In genomic region chr9:120978987-120979386, GRCh38 we compare ENCODE assay signal across 21 cellular contexts. TPM values are rescaled to one million over a fixed set of nuclear protein-coding genes. Genes with fewer than 3 reads are reported as not detected.
DNase-seq lines count a peak whose midpoint lies in the region; TF ChIP-seq lines count a peak whose summit lies in the region.
"Had no signal": no experiment of that assay in that cellular context is flagged by ENCODE, and none has a peak within 500 bp of the region (broad histone marks: within the 10 kb centered on the region; RNA-seq: fewer than 3 reads in every experiment).

No MANE protein-coding gene starts in this region.

- no peak overlapping the region for H3K27ac ChIP-seq in breast epithelium
- H3K27ac ChIP-seq in mammary epithelial cell (ENCODE audit: insufficient read depth, low read depth, low read length) = no peak overlapping the region
- H3K27ac ChIP-seq: GM23248, HL-60, RWPE1 had no signal

- H3K27me3 ChIP-seq in breast epithelium (no peaks in the 10 kb centered on the region), mammary epithelial cell (ENCODE audit: insufficient read depth, low read length) (no peaks in the 10 kb centered on the region)

- POLR2A ChIA-PET in MCF 10A (lab: Yijun Ruan, JAX) = no interaction called here

- no peaks in the 10 kb centered on the region for H3K79me2 ChIP-seq in mammary epithelial cell (ENCODE audit: insufficient read depth, low read length)

- no peaks in the 10 kb centered on the region for H4K20me1 ChIP-seq in mammary epithelial cell (ENCODE audit: insufficient read depth, low read length)

- H3K36me3 Mint-ChIP-seq in MCF 10A (ENCODE audit: insufficient read depth, unreplicated experiment) = no peaks in the 10 kb centered on the region

- DNase-seq in MCF 10A (ENCODE audit: unreplicated experiment) (no peak), breast epithelium (ENCODE audit: low spot score in 2 of 2) (no peak), mammary epithelial cell (peak; percentile 24), kidney tubule cell (ENCODE audit: low spot score) (peak; percentile 4), superior temporal gyrus (ENCODE audit: extremely low spot score) (no peak), SKM-1 treated with dmso at 0.1 percent for 144 hours (lab: John Stamatoyannopoulos, UW; ENCODE audit: unreplicated experiment) (no peak), GOT3 (lab: John Stamatoyannopoulos, UW) (no peak)
- DNase-seq: Calu3; GM23248; HCEC 1CT; NCI-H1092; NCI-H1436 treated with DMSO at 0.1 percent for 48 hours; NCI-H1930; NCI-H446; NCI-H524 treated with DMSO at 0.1 percent for 48 hours; NCI-H82; NK-92 treated with Interleukin-12 subunit alpha and Interleukin-12 subunit beta, amount 100 ng/mL, for 24 hours; SHP77 had no signal

- intact Hi-C loops in MCF 10A (cut with micrococcal nuclease) (no loop called here), breast epithelium (cut with DNase I; ENCODE audit: low total_unique reads) (no loop called here), mammary epithelial cell (cut with micrococcal nuclease) (no loop called here)

- no peak overlapping the region for H3K9ac ChIP-seq in mammary epithelial cell (ENCODE audit: insufficient read depth, low read length)
- H3K9ac ChIP-seq: GM23248 had no signal

- no peak for TF ChIP-seq POLR2A in breast epithelium (IDR thresholded peaks at IDR 0.05)

- BruUV-seq in MCF 10A (replicated peaks; lab: Mats Ljungman, UMichigan) = no TSS peak
- no TSS peak for BruUV-seq in mammary epithelial cell (replicated peaks; lab: Mats Ljungman, UMichigan)

- in situ Hi-C loops in mammary epithelial cell (cut with MboI; ENCODE audit: low sequenced_read_pairs in 2 of 2) = loop anchor here in 1 of 2 donors (25.0 kb wide), 1 partner anchor 433 kb away; no protein-coding TSS in a partner anchor

- H3K4me3 ChIP-seq in breast epithelium = no peak overlapping the region
- no peak overlapping the region for H3K4me3 ChIP-seq in mammary epithelial cell (replicated peaks in 1 of 3; ENCODE audit: insufficient read depth in 1 of 3, low read depth in 2 of 3, low read length in 3 of 3)
- H3K4me3 ChIP-seq: GM23248 had no signal

- 0% methylated on average over 1 of the region's 3 CpGs for WGBS in mammary epithelial cell (ENCODE audit: low coverage, missing lambda C conversion rate)

- dilution Hi-C loops in mammary epithelial cell (cut with HindIII; ENCODE audit: low sequenced_read_pairs) = no loop called here

- H2AFZ ChIP-seq in mammary epithelial cell (ENCODE audit: low read depth, low read length) = no peak overlapping the region
- H2AFZ ChIP-seq: GM23248 had no signal

- H3K9me3 Mint-ChIP-seq in MCF 10A (ENCODE audit: unreplicated experiment) = no peaks in the 10 kb centered on the region
- H3K9me3 Mint-ChIP-seq: IgD-negative memory B cell had no signal

- H3K9me3 ChIP-seq in breast epithelium (no peaks in the 10 kb centered on the region), mammary epithelial cell (replicated peaks; ENCODE audit: insufficient read depth, low read length) (no peaks in the 10 kb centered on the region)

- CTCF ChIA-PET in MCF 10A (lab: Yijun Ruan, JAX) = interaction anchor here (1.2 kb wide), 1 partner anchor 203 kb away, joined by 3 read pairs; no protein-coding TSS in a partner anchor
- CTCF ChIA-PET in mammary epithelial cell (lab: Charles Lee; ENCODE audit: low non-redundant PET) = no interaction called here

- H3K27me3 Mint-ChIP-seq in MCF 10A (ENCODE audit: insufficient read depth, unreplicated experiment) = no peaks in the 10 kb centered on the region
- H3K27me3 Mint-ChIP-seq: IgD-negative memory B cell had no signal

- H3K4me1 ChIP-seq in breast epithelium (no peaks in the 10 kb centered on the region), mammary epithelial cell (ENCODE audit: insufficient read depth, low read length) (no peaks in the 10 kb centered on the region)

- no peak overlapping the region for H3K4me3 Mint-ChIP-seq in MCF 10A (ENCODE audit: unreplicated experiment)
- H3K4me3 Mint-ChIP-seq: IgD-negative memory B cell had no signal

- H3K27ac Mint-ChIP-seq in MCF 10A (ENCODE audit: low read depth, unreplicated experiment) = peak overlapping the region; percentile 12
- H3K27ac Mint-ChIP-seq: IgD-negative memory B cell had no signal

- H3K36me3 ChIP-seq in breast epithelium (no peaks in the 10 kb centered on the region), mammary epithelial cell (ENCODE audit: insufficient read depth, low read length) (no peaks in the 10 kb centered on the region)

- H3K4me1 Mint-ChIP-seq in MCF 10A (ENCODE audit: insufficient read depth, unreplicated experiment) = no peaks in the 10 kb centered on the region

- no peak for TF ChIP-seq CTCF in MCF 10A (IDR thresholded peaks at IDR 0.05; ENCODE audit: unreplicated experiment)
- TF ChIP-seq CTCF in breast epithelium (IDR thresholded peaks at IDR 0.05) = no peak
- TF ChIP-seq CTCF in mammary epithelial cell (conservative IDR thresholded peaks at IDR 0.05 in 1 of 2, IDR thresholded peaks at IDR 0.05 in 1 of 2; ENCODE audit: extremely low read depth in 1 of 2, insufficient read depth in 1 of 2, low read depth in 1 of 2, low read length in 2 of 2) = no peak

- H3K4me2 ChIP-seq in mammary epithelial cell (ENCODE audit: insufficient read depth, low read depth, low read length) = no peak overlapping the region

RNA-seq across cellular contexts. Expression of gene TRAF1, which starts 52.4 kb away (rescaled TPM):
- total RNA-seq in MCF 10A (2022) (0.84 and 1.2 TPM in 2 replicates), breast epithelium (1 to 10 TPM; 4.9 to 8.6 (median 7.3) TPM), mammary epithelial cell (1 to 10 TPM in 1 of 2 donors, under 1 TPM in 1; 0.89 to 1.0 TPM)
- 0.28 TPM for polyA plus RNA-seq in mammary epithelial cell
- not detected for polyA minus RNA-seq in mammary epithelial cell

Comparison
In these comparisons a context has a peak if more than half of its experiments do, and no peak if none do; other contexts are left out.
1. DNase-seq: peak in mammary epithelial cell (single experiment) and kidney tubule cell (single experiment); none in MCF 10A (single experiment), breast epithelium (0 of 2), superior temporal gyrus (single experiment), SKM-1 treated with dmso at 0.1 percent for 144 hours (single experiment) and GOT3 (single experiment).